In genomic region chr15:43241100-43241499, GRCh38 we compare ENCODE assay signal across 1 cellular context.
TF ChIP-seq lines count a peak whose summit lies in the region.

No MANE protein-coding gene starts in this region.

TF ChIP-seq in IMR-90, 13 proteins besides CTCF, POLR2A, EP300 and RAD21:
- no peak for TF ChIP-seq RFX5 (IDR thresholded peaks at IDR 0.05; ENCODE audit: low read depth, low read length)
- no peak for TF ChIP-seq FOS (IDR thresholded peaks at IDR 0.05; ENCODE audit: low read depth, low read length)
- TF ChIP-seq RCOR1 (IDR thresholded peaks at IDR 0.05; ENCODE audit: insufficient replicate concordance, low read length), result no peak
- no peak for TF ChIP-seq CHD1 (IDR thresholded peaks at IDR 0.05; ENCODE audit: low read depth, low read length)
- no peak for TF ChIP-seq MAZ (IDR thresholded peaks at IDR 0.05; ENCODE audit: borderline replicate concordance, low read depth, low read length)
- TF ChIP-seq CEBPB (IDR thresholded peaks at IDR 0.05; ENCODE audit: low read depth, low read length), result no peak
- TF ChIP-seq SMC3 (IDR thresholded peaks at IDR 0.05; ENCODE audit: low read depth, low read length), result no peak
